ENCODE assay signal across 8 cellular contexts in genomic region chr10:110556993-110557601, GRCh38. TPM values are rescaled to one million over a fixed set of nuclear protein-coding genes. Genes with fewer than 3 reads are reported as not detected.
DNase-seq lines count a peak whose midpoint lies in the region; ATAC-seq and TF ChIP-seq lines count a peak whose summit lies in the region.

No MANE protein-coding gene starts in this region.

- H3K27me3 Mint-ChIP-seq in Calu3 (ENCODE audit: unreplicated experiment), result peaks cover 16% of the 10 kb centered on the region
- H3K27me3 Mint-ChIP-seq in naive thymus-derived CD4-positive, alpha-beta T cell, result peaks cover 0 to 68% (median 0%) of the 10 kb centered on the region in 5 donors

- POLR2A ChIA-PET in naive thymus-derived CD4-positive, alpha-beta T cell (lab: Charles Lee), result no interaction called here

- intact Hi-C loops in Calu3 (cut with micrococcal nuclease; ENCODE audit: unreplicated experiment), result no loop called here
- intact Hi-C loops in naive thymus-derived CD4-positive, alpha-beta T cell (cut with micrococcal nuclease), result loop anchor here (1.0 kb wide), 2 partner anchors 10 to 43 kb away; partner anchors contain the start of gene SMC3 (in 2 of the 2)

- no peak overlapping the region for H3K4me3 ChIP-seq in effector memory CD4-positive, alpha-beta T cell (ENCODE audit: insufficient read depth, low read depth, low read length, poor library complexity, severe bottlenecking)
- H3K4me3 ChIP-seq in naive thymus-derived CD4-positive, alpha-beta T cell (ENCODE audit: low read length), result no peak overlapping the region
- no peak overlapping the region for H3K4me3 ChIP-seq in suprapubic skin

- 44% methylated on average over 9 of the region's 9 CpGs for WGBS in suprapubic skin

- DNase-seq in Calu3 (peak; percentile 41), MV-4-11 (lab: John Stamatoyannopoulos, UW) (peak; percentile 25), suprapubic skin (ENCODE audit: low spot score in 2 of 2) (no peak), NCI-H2107 treated with DMSO at 0.1 percent for 48 hours (lab: John Stamatoyannopoulos, UW; ENCODE audit: unreplicated experiment) (no peak)
- DNase-seq in activated CD4-positive, alpha-beta T cell treated with anti-CD3 and anti-CD28 coated beads, Interleukin-2, amount 50 U/mL, for 48 hours, result peak; percentile 71 to 79
- peak in 2 of 3 donors; percentile 20 to 46 for DNase-seq in effector memory CD4-positive, alpha-beta T cell
- peak; percentile 27 to 68 (median 56) for DNase-seq in naive thymus-derived CD4-positive, alpha-beta T cell

- peak; percentile 91 for ATAC-seq in GM21619 (IDR thresholded peaks at IDR 0.05; ENCODE audit: unreplicated experiment)
- peak; percentile 99 for ATAC-seq in naive thymus-derived CD4-positive, alpha-beta T cell

- BruUV-seq in Calu3 (replicated peaks; lab: Mats Ljungman, UMichigan), result no TSS peak

- H3K4me3 Mint-ChIP-seq in Calu3 (ENCODE audit: low read depth, unreplicated experiment), result no peak overlapping the region
- H3K4me3 Mint-ChIP-seq in naive thymus-derived CD4-positive, alpha-beta T cell, result peak overlapping the region in 1 of 10 donors; percentile 2

- H3K9me3 ChIP-seq in effector memory CD4-positive, alpha-beta T cell (ENCODE audit: control insufficient read depth, low read length), result no peaks in the 10 kb centered on the region
- H3K9me3 ChIP-seq in naive thymus-derived CD4-positive, alpha-beta T cell (ENCODE audit: control insufficient read depth in 2 of 3, low read length in 3 of 3), result no peaks in the 10 kb centered on the region
- H3K9me3 ChIP-seq in suprapubic skin, result no peaks in the 10 kb centered on the region

- no peak overlapping the region for H3K27ac ChIP-seq in effector memory CD4-positive, alpha-beta T cell (ENCODE audit: insufficient read depth, low read length, poor library complexity, severe bottlenecking)
- no peak overlapping the region for H3K27ac ChIP-seq in naive thymus-derived CD4-positive, alpha-beta T cell (ENCODE audit: low read depth, low read length)
- H3K27ac ChIP-seq in suprapubic skin, result no peak overlapping the region

- H3K36me3 Mint-ChIP-seq in Calu3 (ENCODE audit: insufficient read depth, unreplicated experiment), result no peaks in the 10 kb centered on the region
- peaks cover 0 to 2% (median 0%) of the 10 kb centered on the region in 5 donors for H3K36me3 Mint-ChIP-seq in naive thymus-derived CD4-positive, alpha-beta T cell

- TF ChIP-seq POLR2A in suprapubic skin (IDR thresholded peaks at IDR 0.05), result no peak

- TF ChIP-seq CTCF in Calu3 (IDR thresholded peaks at IDR 0.05; ENCODE audit: unreplicated experiment) (peak; percentile 42), suprapubic skin (IDR thresholded peaks at IDR 0.05) (peak; percentile 40 to 56)

- CTCF ChIA-PET in Calu3 (lab: Charles Lee), result no interaction called here
- CTCF ChIA-PET in naive thymus-derived CD4-positive, alpha-beta T cell (lab: Charles Lee), result interaction anchor here (0.6 to 1.5 kb wide), 5 partner anchors 19 to 1770 kb away, joined by 3 to 4 read pairs (median 3); no protein-coding TSS in a partner anchor

- no peaks in the 10 kb centered on the region for H3K9me3 Mint-ChIP-seq in Calu3 (ENCODE audit: low read depth, unreplicated experiment)
- H3K9me3 Mint-ChIP-seq in naive thymus-derived CD4-positive, alpha-beta T cell, result peaks cover 0 to 1% (median 0%) of the 10 kb centered on the region in 11 donors

- H3K36me3 ChIP-seq in effector memory CD4-positive, alpha-beta T cell (ENCODE audit: control insufficient read depth, insufficient read depth, low read length), result no peaks in the 10 kb centered on the region
- no peaks in the 10 kb centered on the region for H3K36me3 ChIP-seq in naive thymus-derived CD4-positive, alpha-beta T cell (ENCODE audit: control insufficient read depth in 2 of 3, insufficient read depth in 3 of 3, low read length in 3 of 3)
- H3K36me3 ChIP-seq in suprapubic skin, result no peaks in the 10 kb centered on the region

- TF ChIP-seq EP300 in suprapubic skin (IDR thresholded peaks at IDR 0.05), result no peak

- H3K4me1 Mint-ChIP-seq in Calu3 (ENCODE audit: low read depth, unreplicated experiment), result no peaks in the 10 kb centered on the region
- H3K4me1 Mint-ChIP-seq in naive thymus-derived CD4-positive, alpha-beta T cell, result peaks cover 2 to 10% (median 5%) of the 10 kb centered on the region in 7 donors

- H3K4me1 ChIP-seq in effector memory CD4-positive, alpha-beta T cell (ENCODE audit: control insufficient read depth, insufficient read depth, low read length, poor library complexity, severe bottlenecking), result no peaks in the 10 kb centered on the region
- no peaks in the 10 kb centered on the region for H3K4me1 ChIP-seq in naive thymus-derived CD4-positive, alpha-beta T cell (ENCODE audit: control insufficient read depth in 2 of 2, insufficient read depth in 2 of 2, low read length in 2 of 2)
- H3K4me1 ChIP-seq in suprapubic skin, result no peaks in the 10 kb centered on the region

- H3K27me3 ChIP-seq in effector memory CD4-positive, alpha-beta T cell (replicated peaks; ENCODE audit: control insufficient read depth, insufficient read depth, low read length, poor library complexity, severe bottlenecking), result no peaks in the 10 kb centered on the region
- no peaks in the 10 kb centered on the region for H3K27me3 ChIP-seq in naive thymus-derived CD4-positive, alpha-beta T cell (ENCODE audit: control insufficient read depth in 2 of 2, insufficient read depth in 2 of 2, low read length in 2 of 2)
- peaks cover 2% of the 10 kb centered on the region for H3K27me3 ChIP-seq in suprapubic skin

- no peak overlapping the region for H3K27ac Mint-ChIP-seq in Calu3 (ENCODE audit: unreplicated experiment)
- peak overlapping the region in 6 of 9 donors; percentile 1 to 67 (median 42) for H3K27ac Mint-ChIP-seq in naive thymus-derived CD4-positive, alpha-beta T cell

RNA-seq across cellular contexts. Expression of gene SMC3, which starts 10.4 kb away (rescaled TPM):
- total RNA-seq in Calu3 (2022), result 26.3 and 31.3 TPM in 2 replicates
- 10 to 100 TPM; 29.8 to 69.8 (median 48.5) TPM for total RNA-seq in naive thymus-derived CD4-positive, alpha-beta T cell
- polyA plus RNA-seq in naive thymus-derived CD4-positive, alpha-beta T cell, result 10 to 100 TPM; 64.8 to 88.2 TPM
- 10 to 100 TPM; 18.9 to 33.5 (median 23.3) TPM for total RNA-seq in suprapubic skin

RNA-seq across cellular contexts. Expression of gene DUSP5, which starts 59.4 kb away (rescaled TPM):
- total RNA-seq in Calu3 (2022) (34.0 and 55.8 TPM in 2 replicates), suprapubic skin (10 to 100 TPM in 3 of 4 donors, 1 to 10 TPM in 1; 9.3 to 60.8 (median 31.0) TPM)
- total RNA-seq in naive thymus-derived CD4-positive, alpha-beta T cell, result 10 to 100 TPM in 3 of 5 experiments, under 1 TPM in 2; 0.38 to 57.2 (median 35.7) TPM
- polyA plus RNA-seq in naive thymus-derived CD4-positive, alpha-beta T cell, result under 1 TPM; 0.17 to 0.23 TPM

Comparison
In these comparisons a context has a peak if more than half of its experiments do, and no peak if none do; other contexts are left out.
1. DNase-seq: peak in Calu3 (single experiment), MV-4-11 (single experiment), activated CD4-positive, alpha-beta T cell treated with anti-CD3 and anti-CD28 coated beads, Interleukin-2, amount 50 U/mL, for 48 hours (2 of 2), effector memory CD4-positive, alpha-beta T cell (2 of 3) and naive thymus-derived CD4-positive, alpha-beta T cell (9 of 9); none in suprapubic skin (0 of 2) and NCI-H2107 treated with DMSO at 0.1 percent for 48 hours (single experiment).